In genomic region chr7:158818325-158819213, GRCh38 we compare ENCODE assay signal across 8 cellular contexts. TPM values are rescaled to one million over a fixed set of nuclear protein-coding genes. Genes with fewer than 3 reads are reported as not detected.
DNase-seq lines count a peak whose midpoint lies in the region; ATAC-seq and TF ChIP-seq lines count a peak whose summit lies in the region.

No MANE protein-coding gene starts in this region.

- intact Hi-C loops in spleen (cut with DNase I; ENCODE audit: low total_unique reads): no loop called here

- H3K36me3 ChIP-seq in HUES64 (ENCODE audit: insufficient read depth, low read length) (no peaks in the 10 kb centered on the region), spleen (no peaks in the 10 kb centered on the region)

- H3K27me3 ChIP-seq in HUES64 (ENCODE audit: insufficient read depth, low read length) (no peaks in the 10 kb centered on the region), spleen (replicated peaks in 1 of 7) (no peaks in the 10 kb centered on the region)

- peaks cover 69% of the 10 kb centered on the region for H3K4me1 ChIP-seq in HUES64 (ENCODE audit: insufficient read depth, low read length)
- peaks cover 17 to 94% (median 62%) of the 10 kb centered on the region in 6 donors for H3K4me1 ChIP-seq in spleen

- peak; percentile 83 for ATAC-seq in GM21619 (IDR thresholded peaks at IDR 0.05; ENCODE audit: unreplicated experiment)

- H3K27ac ChIP-seq in HUES64 (ENCODE audit: low read depth, low read length) (peak overlapping the region; percentile 87), spleen (peak overlapping the region; percentile 37 to 91 (median 86))

- 33% methylated on average over 14 of the region's 15 CpGs for WGBS in HUES64
- 8 to 21% (median 13%) methylated on average over 14 to 15 of the region's 15 CpGs for WGBS in spleen, 5 donors

- no peaks in the 10 kb centered on the region for H3K9me3 ChIP-seq in HUES64 (ENCODE audit: insufficient read depth, low read depth, low read length)
- no peaks in the 10 kb centered on the region for H3K9me3 ChIP-seq in spleen

- H3K9ac ChIP-seq in HUES64 (ENCODE audit: low read depth, low read length): peak overlapping the region; percentile 68

- no peak for TF ChIP-seq CTCF in spleen (IDR thresholded peaks at IDR 0.05 in 8 of 11, conservative IDR thresholded peaks at IDR 0.05 in 3 of 11)

- DNase-seq in GDM1 (lab: John Stamatoyannopoulos, UW): peak; percentile 52
- peak; percentile 36 for DNase-seq in UCSD-AML1 (lab: John Stamatoyannopoulos, UW; ENCODE audit: unreplicated experiment)
- DNase-seq in brain pericyte (ENCODE audit: low read depth, low spot score): peak; percentile 84
- peak; percentile 100 for DNase-seq in islet precursor cell
- DNase-seq in spleen: peak; percentile 86
- no peak for DNase-seq in 8988T

- no peak for TF ChIP-seq POLR2A in spleen (IDR thresholded peaks at IDR 0.05)

- H3K4me3 ChIP-seq in HUES64 (ENCODE audit: low read length) (peak overlapping the region; percentile 7), spleen (peak overlapping the region in 2 of 8 donors; percentile 22 to 58)

RNA-seq across cellular contexts. Expression of gene ESYT2, which starts 10.7 kb away (rescaled TPM):
- 14.6 TPM for polyA plus RNA-seq in HUES64 (2013, experiment 1 of 2)
- 18.1 TPM for polyA plus RNA-seq in HUES64 (2013, experiment 2 of 2)
- 10 to 100 TPM; 37.1 to 61.0 (median 47.2) TPM for total RNA-seq in spleen
- polyA plus RNA-seq in spleen: 10 to 100 TPM in 2 of 3 donors, 1 to 10 TPM in 1; 6.6 to 10.3 (median 10.0) TPM

RNA-seq across cellular contexts. Expression of gene DYNC2I1, which starts 37.8 kb away (rescaled TPM):
- 8.9 TPM for polyA plus RNA-seq in HUES64 (2013, experiment 1 of 2)
- 11.1 TPM for polyA plus RNA-seq in HUES64 (2013, experiment 2 of 2)
- 10 to 100 TPM; 14.9 to 21.7 (median 17.8) TPM for total RNA-seq in spleen
- 1 to 10 TPM; 3.7 to 8.6 (median 8.0) TPM for polyA plus RNA-seq in spleen
